2 cellular contexts compared by ENCODE assay signal in the genomic region with DNA sequence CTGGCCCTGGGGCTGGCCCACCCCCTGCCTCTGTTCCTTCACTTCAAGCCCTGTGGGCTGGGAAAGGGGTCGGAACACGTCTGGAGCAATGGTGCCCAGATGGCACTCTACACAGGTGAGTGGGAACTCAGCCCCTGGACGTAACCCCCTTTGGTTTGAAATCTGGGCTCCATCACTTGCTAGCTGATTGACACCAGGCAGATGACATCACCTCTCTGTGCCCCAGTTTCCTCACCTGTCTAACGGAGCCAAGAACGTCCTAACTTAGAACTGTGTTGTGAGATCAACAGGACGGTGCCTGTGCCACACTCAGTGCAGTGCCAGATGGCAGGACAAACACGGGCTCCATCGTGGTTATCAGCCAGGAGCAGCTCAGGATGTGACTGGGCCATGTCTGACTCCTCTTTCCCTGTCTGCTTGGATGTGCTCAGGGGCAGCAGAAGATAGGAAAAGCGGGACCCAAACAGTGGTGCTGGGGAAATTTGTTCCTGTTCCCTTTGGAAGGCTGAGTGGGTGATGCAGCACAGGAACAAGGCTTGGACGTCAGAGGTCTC.
TF ChIP-seq lines count a peak whose summit lies in the region.

No MANE protein-coding gene starts in this region.

TF ChIP-seq in HCT116, 20 proteins besides CTCF, POLR2A, EP300 and RAD21:
- TF ChIP-seq SRF (IDR thresholded peaks at IDR 0.05; ENCODE audit: low read depth) (no peak), JUND (IDR thresholded peaks at IDR 0.05) (no peak), EGR1 (IDR thresholded peaks at IDR 0.05; ENCODE audit: low read depth) (no peak), EZH2phosphoT487 (IDR thresholded peaks at IDR 0.05; ENCODE audit: borderline replicate concordance) (no peak)

TF ChIP-seq in neural cell, 6 proteins besides CTCF, POLR2A, EP300 and RAD21:
- no peak for TF ChIP-seq EZH2 (IDR thresholded peaks at IDR 0.05; ENCODE audit: borderline replicate concordance, insufficient read depth, low read length, poor library complexity, severe bottlenecking)
- TF ChIP-seq, protein P1, sequence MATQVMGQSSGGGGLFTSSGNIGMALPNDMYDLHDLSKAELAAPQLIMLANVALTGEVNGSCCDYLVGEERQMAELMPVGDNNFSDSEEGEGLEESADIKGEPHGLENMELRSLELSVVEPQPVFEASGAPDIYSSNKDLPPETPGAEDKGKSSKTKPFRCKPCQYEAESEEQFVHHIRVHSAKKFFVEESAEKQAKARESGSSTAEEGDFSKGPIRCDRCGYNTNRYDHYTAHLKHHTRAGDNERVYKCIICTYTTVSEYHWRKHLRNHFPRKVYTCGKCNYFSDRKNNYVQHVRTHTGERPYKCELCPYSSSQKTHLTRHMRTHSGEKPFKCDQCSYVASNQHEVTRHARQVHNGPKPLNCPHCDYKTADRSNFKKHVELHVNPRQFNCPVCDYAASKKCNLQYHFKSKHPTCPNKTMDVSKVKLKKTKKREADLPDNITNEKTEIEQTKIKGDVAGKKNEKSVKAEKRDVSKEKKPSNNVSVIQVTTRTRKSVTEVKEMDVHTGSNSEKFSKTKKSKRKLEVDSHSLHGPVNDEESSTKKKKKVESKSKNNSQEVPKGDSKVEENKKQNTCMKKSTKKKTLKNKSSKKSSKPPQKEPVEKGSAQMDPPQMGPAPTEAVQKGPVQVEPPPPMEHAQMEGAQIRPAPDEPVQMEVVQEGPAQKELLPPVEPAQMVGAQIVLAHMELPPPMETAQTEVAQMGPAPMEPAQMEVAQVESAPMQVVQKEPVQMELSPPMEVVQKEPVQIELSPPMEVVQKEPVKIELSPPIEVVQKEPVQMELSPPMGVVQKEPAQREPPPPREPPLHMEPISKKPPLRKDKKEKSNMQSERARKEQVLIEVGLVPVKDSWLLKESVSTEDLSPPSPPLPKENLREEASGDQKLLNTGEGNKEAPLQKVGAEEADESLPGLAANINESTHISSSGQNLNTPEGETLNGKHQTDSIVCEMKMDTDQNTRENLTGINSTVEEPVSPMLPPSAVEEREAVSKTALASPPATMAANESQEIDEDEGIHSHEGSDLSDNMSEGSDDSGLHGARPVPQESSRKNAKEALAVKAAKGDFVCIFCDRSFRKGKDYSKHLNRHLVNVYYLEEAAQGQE (IDR thresholded peaks at IDR 0.05; ENCODE audit: borderline replicate concordance), result no peak
- no peak for TF ChIP-seq TAF1 (IDR thresholded peaks at IDR 0.05; ENCODE audit: low read depth)
